In the genomic region with DNA sequence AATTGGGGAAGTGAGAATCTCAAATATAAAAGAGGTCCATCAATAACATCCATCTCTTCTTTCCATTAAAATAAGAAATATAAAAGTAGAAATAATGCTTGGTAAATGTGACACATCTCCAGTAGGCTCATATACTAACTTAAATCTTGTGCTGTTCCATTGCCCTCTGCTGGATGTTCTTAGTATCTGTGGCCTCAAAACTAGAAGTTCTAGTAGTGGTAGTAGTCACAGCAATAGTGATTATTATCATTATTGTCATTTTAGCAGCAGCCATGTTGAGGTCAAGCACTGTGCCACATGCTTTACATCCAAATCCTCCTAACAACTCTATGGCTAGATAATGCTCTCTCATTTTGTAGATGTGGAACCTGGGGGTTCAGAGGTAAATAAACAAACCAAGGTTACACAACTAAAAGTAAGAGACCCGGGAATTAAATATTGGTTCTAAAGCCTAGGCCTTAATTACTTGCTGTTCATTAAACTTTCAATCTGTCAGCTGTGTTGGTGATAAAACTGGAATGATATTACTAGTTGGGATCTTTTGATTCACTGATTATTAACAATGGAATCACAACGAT, we compare ENCODE assay signal across 8 cellular contexts. TPM values are rescaled to one million over a fixed set of nuclear protein-coding genes. Genes with fewer than 3 reads are reported as not detected.
DNase-seq lines count a peak whose midpoint lies in the region; ATAC-seq and TF ChIP-seq lines count a peak whose summit lies in the region.

No MANE protein-coding gene starts in this region.

- TF ChIP-seq CTCF in NB4 (IDR thresholded peaks at IDR 0.05; ENCODE audit: low read depth, low read length) (peak; percentile 54), lower lobe of right lung (IDR thresholded peaks at IDR 0.05) (peak; percentile 79), uterus (IDR thresholded peaks at IDR 0.05) (peak; percentile 61 to 86 (median 74))

- H3K4me3 ChIP-seq in NB4 (ENCODE audit: low read depth, low read length) (no peak overlapping the region), SJCRH30 (no peak overlapping the region), lower lobe of right lung (no peak overlapping the region), uterus (no peak overlapping the region)

- peak; percentile 41 for ATAC-seq in HG02571 (IDR thresholded peaks at IDR 0.05; ENCODE audit: unreplicated experiment)
- peak; percentile 74 to 89 for ATAC-seq in lower lobe of right lung

- no peaks in the 10 kb centered on the region for H3K27me3 ChIP-seq in SJCRH30
- no peaks in the 10 kb centered on the region for H3K27me3 ChIP-seq in lower lobe of right lung (ENCODE audit: low read depth)
- no peaks in the 10 kb centered on the region for H3K27me3 ChIP-seq in uterus

- H3K4me1 ChIP-seq in SJCRH30 (no peaks in the 10 kb centered on the region), lower lobe of right lung (peaks cover 4% of the 10 kb centered on the region), uterus (no peaks in the 10 kb centered on the region)

- H3K9me3 ChIP-seq in SJCRH30 (replicated peaks) (no peaks in the 10 kb centered on the region), lower lobe of right lung (no peaks in the 10 kb centered on the region), uterus (no peaks in the 10 kb centered on the region)

- DNase-seq in activated gamma-delta T cell treated with Interleukin-2 at 50 U/mL for 16 hours = peak; percentile 21
- DNase-seq in activated gamma-delta T cell (lab: John Stamatoyannopoulos, UW) = no peak
- DNase-seq in NB4 (ENCODE audit: low read depth) = peak; percentile 71
- DNase-seq in SJCRH30 = peak; percentile 34 to 73
- DNase-seq in dermis blood vessel endothelial cell = peak; percentile 82
- no peak for DNase-seq in lower lobe of right lung
- DNase-seq in uterus = peak in 1 of 2 donors; percentile 34

- H3K36me3 ChIP-seq in SJCRH30 (no peaks in the 10 kb centered on the region), lower lobe of right lung (peaks cover 6% of the 10 kb centered on the region), uterus (no peaks in the 10 kb centered on the region)

- intact Hi-C loops in lower lobe of right lung (cut with DNase I) (no loop called here), uterus (cut with DNase I; ENCODE audit: low total_unique reads) (loop anchor here (10.0 kb wide), 1 partner anchor 195 kb away; no protein-coding TSS in a partner anchor)

- H3K27ac ChIP-seq in SJCRH30 = no peak overlapping the region
- no peak overlapping the region for H3K27ac ChIP-seq in lower lobe of right lung
- no peak overlapping the region for H3K27ac ChIP-seq in uterus

- TF ChIP-seq POLR2A in NB4 (IDR thresholded peaks at IDR 0.05; ENCODE audit: extremely low read depth, insufficient read length) (no peak), uterus (IDR thresholded peaks at IDR 0.05) (no peak)

RNA-seq across cellular contexts. Expression of gene BTLA, which starts 20.2 kb away (rescaled TPM):
- not detected in 2 replicates for total RNA-seq in SJCRH30 (2014; rRNA removed; shearing (Covaris generic))
- under 0.01 and 0.05 TPM in 2 replicates for total RNA-seq in dermis blood vessel endothelial cell
- total RNA-seq in lower lobe of right lung = 0.86 TPM
- total RNA-seq in uterus = under 1 TPM in 2 of 4 donors, not detected in 2; 0.62 to 0.70 TPM

RNA-seq across cellular contexts. Expression of gene ATG3, which starts 42.2 kb away (rescaled TPM):
- 54.6 and 55.2 TPM in 2 replicates for total RNA-seq in SJCRH30 (2014; rRNA removed; shearing (Covaris generic))
- total RNA-seq in dermis blood vessel endothelial cell (84.6 and 103 TPM in 2 replicates), lower lobe of right lung (58.4 TPM), uterus (10 to 100 TPM; 25.1 to 47.9 (median 44.6) TPM)

RNA-seq across cellular contexts. Expression of gene SLC35A5, which starts 42.3 kb away (rescaled TPM):
- total RNA-seq in SJCRH30 (2014; rRNA removed; shearing (Covaris generic)) = 36.6 and 37.1 TPM in 2 replicates
- total RNA-seq in dermis blood vessel endothelial cell = 33.7 and 56.4 TPM in 2 replicates
- 37.4 TPM for total RNA-seq in lower lobe of right lung
- 10 to 100 TPM; 11.5 to 73.4 (median 40.4) TPM for total RNA-seq in uterus

Comparison
In these comparisons a context has a peak if more than half of its experiments do, and no peak if none do; other contexts are left out.
1. DNase-seq: peak in activated gamma-delta T cell treated with Interleukin-2 at 50 U/mL for 16 hours (single experiment), NB4 (single experiment), SJCRH30 (2 of 2) and dermis blood vessel endothelial cell (single experiment); none in activated gamma-delta T cell (single experiment) and lower lobe of right lung (single experiment).
2. Peak in every context shown above with its lines, with median percentiles within 50 percentile points of each other: CTCF ChIP-seq.